Comparison of ENCODE assay signal across 31 cellular contexts in the genomic region with DNA sequence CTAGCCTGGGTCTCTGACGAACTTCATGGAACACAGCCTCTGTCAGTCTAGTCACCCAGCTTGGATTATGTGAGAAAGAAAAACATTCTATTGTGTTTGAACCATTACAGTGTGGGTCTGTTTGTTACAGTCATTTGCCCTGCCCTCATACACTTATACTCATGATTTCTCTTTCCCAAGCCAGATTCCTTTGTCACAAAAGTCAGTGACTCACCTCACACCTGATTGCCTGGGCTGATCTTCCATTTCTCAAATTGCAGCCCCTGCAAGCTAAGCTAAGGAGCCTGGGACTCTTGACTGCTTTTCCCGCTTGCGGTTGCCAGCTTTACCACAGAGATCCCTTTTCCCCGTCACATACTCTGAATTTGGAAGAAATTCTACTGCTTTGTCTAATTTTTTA.
"Had no signal": no experiment of that assay in that cellular context is flagged by ENCODE, and none has a peak within 500 bp of the region (broad histone marks: within the 10 kb centered on the region; RNA-seq: fewer than 3 reads in every experiment).

No MANE protein-coding gene starts in this region.

- H3K4me1 ChIP-seq: adrenal gland, prostate gland, sigmoid colon, suprapubic skin, tibial nerve had no signal

- FAIRE-seq: keratinocyte, TTC549 had no signal

- H3K4me2 ChIP-seq: smooth muscle cell had no signal

- H3K9me3 ChIP-seq: adrenal gland, neutrophil, ovary, prostate gland, sigmoid colon, suprapubic skin, tibial nerve had no signal

- H3K4me3 ChIP-seq: adrenal gland, coronary artery, dorsolateral prefrontal cortex, ovary, prostate gland, sigmoid colon, smooth muscle cell, suprapubic skin, tibial nerve had no signal

- H3K27me3 ChIP-seq: adrenal gland, dorsolateral prefrontal cortex, neutrophil, ovary, sigmoid colon, suprapubic skin, tibial nerve had no signal

- H3K27ac ChIP-seq: adrenal gland, coronary artery, dorsolateral prefrontal cortex, neutrophil, ovary, prostate gland, sigmoid colon, suprapubic skin, tibial nerve, WERI-Rb-1 had no signal

- ATAC-seq: activated CD4-positive, CD25-positive, alpha-beta regulatory T cell treated with anti-CD3 and anti-CD28 coated beads, Interleukin-2, amount 50 U/mL, for 24 hours; left colon; stimulated activated naive B cell treated with anti-CD40 and anti-IgM and Interleukin-4, amounts not matched to agents 10 μg/mL and 1 μg/mL and 100 μg/mL, for 72 hours had no signal

- H3K36me3 ChIP-seq: adrenal gland, neutrophil, ovary, prostate gland, sigmoid colon, suprapubic skin, tibial nerve, WERI-Rb-1 had no signal

- DNase-seq: activated CD4-positive, alpha-beta T cell treated with anti-CD3 and anti-CD28 coated beads for 48 hours; activated CD4-positive, alpha-beta T cell treated with anti-CD3 and anti-CD28 coated beads, Interleukin-2, amount 50 U/mL, for 48 hours; activated CD8-positive, alpha-beta memory T cell treated with anti-CD3 and anti-CD28 coated beads for 24 hours; activated effector memory CD4-positive, alpha-beta T cell treated with Interleukin-2 at 50 U/mL for 16 hours; activated naive CD4-positive, alpha-beta T cell treated with Interleukin-2 at 50 U/mL for 16 hours; activated naive CD8-positive, alpha-beta T cell treated with anti-CD3 and anti-CD28 coated beads for 36 hours; adrenal gland; aorta; dorsolateral prefrontal cortex; effector memory CD4-positive, alpha-beta T cell; erythroblast; head of caudate nucleus; hippocampal formation; left colon; mammary epithelial cell; ovary; retina; sigmoid colon; stimulated activated CD4-positive, alpha-beta T cell treated with anti-CD3 and anti-CD28 coated beads, Interleukin-1b, Interleukin-23, amount 100 ng/mL, for 48 hours; stimulated activated CD4-positive, alpha-beta T cell treated with anti-CD3 and anti-CD28 coated beads, Interleukin-4, amount 100 ng/mL, for 4 hours; stimulated activated naive B cell treated with anti-CD40 and anti-IgM and Interleukin-4, amounts not matched to agents 10 μg/mL and 1 μg/mL and 100 μg/mL, for 72 hours; WERI-Rb-1 had no signal
